8 cellular contexts compared by ENCODE assay signal in the genomic region with DNA sequence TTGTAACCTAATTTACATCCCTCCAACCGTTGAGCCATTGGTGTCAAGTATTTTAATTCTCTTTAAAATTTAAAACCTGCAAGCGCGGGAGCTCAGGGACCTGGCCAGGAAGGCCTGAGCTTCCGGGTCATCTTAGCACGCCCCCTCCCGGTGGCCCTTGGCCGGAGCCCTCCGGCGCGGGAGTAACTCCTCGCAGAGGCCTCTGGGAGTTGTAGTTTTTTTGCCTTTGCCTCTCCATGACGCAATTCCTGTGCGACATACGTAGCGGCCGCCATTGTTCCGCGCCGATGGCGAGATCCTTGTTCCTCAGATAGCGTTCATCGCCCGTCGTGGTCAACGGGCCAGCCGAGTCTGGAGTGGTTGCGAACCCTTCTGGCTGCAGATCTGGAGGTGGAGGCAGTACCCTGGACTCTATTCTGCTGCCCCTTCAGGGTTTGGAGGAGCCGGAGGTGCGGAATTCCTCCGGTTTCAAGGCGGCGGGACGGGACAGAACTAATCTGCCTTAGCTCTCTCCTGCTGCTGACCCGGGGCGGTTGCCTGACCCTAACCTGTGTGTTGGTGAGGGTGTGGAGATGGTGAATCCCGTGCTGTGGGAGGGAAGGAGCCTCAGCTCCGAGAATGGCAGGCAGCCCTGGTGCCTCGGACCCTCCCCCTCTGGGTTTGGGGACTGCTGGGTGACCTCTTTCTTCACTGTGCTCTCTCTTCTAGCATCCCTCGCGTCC. TPM values are rescaled to one million over a fixed set of nuclear protein-coding genes. Genes with fewer than 3 reads are reported as not detected.
DNase-seq lines count a peak whose midpoint lies in the region; ATAC-seq and TF ChIP-seq lines count a peak whose summit lies in the region.

A gene (plus strand): TSS at position 258 of the 722 bp plus-strand sequence. CDS start 503 bp downstream, outside the sequence.

- peak within 1 kb of the TSS; percentile 90 for H3K27ac Mint-ChIP-seq in CD4-positive, alpha-beta T cell
- peak within 1 kb of the TSS; percentile 92 for H3K27ac Mint-ChIP-seq in activated CD8-positive, alpha-beta T cell treated with anti-CD3 and anti-CD28 coated beads for 36 hours

- peaks cover 33% of the 10 kb centered on the region for H3K9me3 Mint-ChIP-seq in CD4-positive, alpha-beta T cell
- H3K9me3 Mint-ChIP-seq in activated CD8-positive, alpha-beta T cell treated with anti-CD3 and anti-CD28 coated beads for 36 hours, result peaks cover 49% of the 10 kb centered on the region

- H3K4me3 ChIP-seq in ectodermal cell (ENCODE audit: insufficient read depth, low read depth, low read length) (peak within 1 kb of the TSS; percentile 98), lower lobe of right lung (peak within 1 kb of the TSS; percentile 71)

- ATAC-seq in CD4-positive, alpha-beta T cell (ENCODE audit: poor library complexity), result peak; percentile 89
- peak; percentile 94 for ATAC-seq in GM19395 (IDR thresholded peaks at IDR 0.05; ENCODE audit: unreplicated experiment)
- peak; percentile 93 for ATAC-seq in HG03565 (IDR thresholded peaks at IDR 0.05; ENCODE audit: unreplicated experiment)
- ATAC-seq in activated CD8-positive, alpha-beta T cell treated with anti-CD3 and anti-CD28 coated beads for 36 hours, result peak; percentile 97
- peak; percentile 98 to 99 for ATAC-seq in lower lobe of right lung

- no peaks in the 10 kb centered on the region for H3K27me3 ChIP-seq in CD4-positive, alpha-beta T cell (ENCODE audit: control insufficient read depth, insufficient read depth, low read length)
- H3K27me3 ChIP-seq in ectodermal cell (ENCODE audit: control insufficient read depth, insufficient read depth, low read length, poor library complexity, severe bottlenecking) (no peaks in the 10 kb centered on the region), lower lobe of right lung (ENCODE audit: low read depth) (no peaks in the 10 kb centered on the region)

- H3K27ac ChIP-seq in CD4-positive, alpha-beta T cell (ENCODE audit: low read depth, low read length), result peak within 1 kb of the TSS; percentile 65
- peak within 1 kb of the TSS; percentile 53 for H3K27ac ChIP-seq in ectodermal cell (ENCODE audit: insufficient read depth, low read depth, low read length, poor library complexity, severe bottlenecking)
- H3K27ac ChIP-seq in lower lobe of right lung, result peak within 1 kb of the TSS; percentile 78

- peak; percentile 59 for TF ChIP-seq CTCF in CD4-positive, alpha-beta T cell (IDR thresholded peaks at IDR 0.05)
- peak; percentile 72 for TF ChIP-seq CTCF in activated CD8-positive, alpha-beta T cell treated with anti-CD3 and anti-CD28 coated beads for 36 hours (IDR thresholded peaks at IDR 0.05)
- TF ChIP-seq CTCF in lower lobe of right lung (IDR thresholded peaks at IDR 0.05), result peak; percentile 81

- peak within 1 kb of the TSS; percentile 96 for H3K4me3 Mint-ChIP-seq in CD4-positive, alpha-beta T cell
- H3K4me3 Mint-ChIP-seq in activated CD8-positive, alpha-beta T cell treated with anti-CD3 and anti-CD28 coated beads for 36 hours, result peak within 1 kb of the TSS; percentile 96

- CTCF ChIA-PET in CD4-positive, alpha-beta T cell (lab: Charles Lee), result interaction anchor here (0.9 to 1.6 kb wide), 5 partner anchors 10 to 195 kb away, joined by 3 to 9 read pairs (median 6); a partner anchor contains a TSS
- CTCF ChIA-PET in activated CD8-positive, alpha-beta T cell treated with anti-CD3 and anti-CD28 coated beads for 36 hours (lab: Charles Lee), result interaction anchor here (0.7 to 1.7 kb wide), 8 partner anchors 21 to 198 kb away, joined by 3 to 6 read pairs (median 3); no protein-coding TSS in a partner anchor

- H3K9me3 ChIP-seq in CD4-positive, alpha-beta T cell (ENCODE audit: control insufficient read depth, low read length), result peaks cover 40% of the 10 kb centered on the region
- peaks cover 5% of the 10 kb centered on the region for H3K9me3 ChIP-seq in ectodermal cell (ENCODE audit: control insufficient read depth, low read length)
- H3K9me3 ChIP-seq in lower lobe of right lung, result peaks cover 61% of the 10 kb centered on the region

- H3K4me1 Mint-ChIP-seq in CD4-positive, alpha-beta T cell (ENCODE audit: low read depth), result peaks cover 38% of the 10 kb centered on the region
- peaks cover 23% of the 10 kb centered on the region for H3K4me1 Mint-ChIP-seq in activated CD8-positive, alpha-beta T cell treated with anti-CD3 and anti-CD28 coated beads for 36 hours (ENCODE audit: low read depth)

- H3K36me3 ChIP-seq in ectodermal cell (ENCODE audit: control insufficient read depth, insufficient read depth, low read length) (peaks cover 39% of the 10 kb centered on the region), lower lobe of right lung (peaks cover 23% of the 10 kb centered on the region)

- POLR2A ChIA-PET in CD4-positive, alpha-beta T cell (lab: Charles Lee), result interaction anchor here (1.4 to 2.1 kb wide), 4 partner anchors 51 to 195 kb away, joined by 3 to 37 read pairs (median 16); a partner anchor contains a TSS
- POLR2A ChIA-PET in activated CD8-positive, alpha-beta T cell treated with anti-CD3 and anti-CD28 coated beads for 36 hours (lab: Charles Lee), result interaction anchor here (0.6 to 1.7 kb wide), 6 partner anchors 9 to 130 kb away, joined by 3 to 7 read pairs (median 4); a partner anchor contains a TSS

- DNase-seq in CD4-positive, alpha-beta T cell, result peak; percentile 77 to 86 (median 81)
- DNase-seq in NCI-H774 (lab: John Stamatoyannopoulos, UW), result peak; percentile 92
- DNase-seq in activated CD8-positive, alpha-beta T cell treated with anti-CD3 and anti-CD28 coated beads for 36 hours, result peak; percentile 95
- DNase-seq in lower lobe of right lung, result peak; percentile 94
- peak; percentile 80 to 90 (median 86) for DNase-seq in stimulated activated CD4-positive, alpha-beta T cell treated with anti-CD3 and anti-CD28 coated beads, TNF-alpha, amount 100 ng/mL, for 24 hours (ENCODE audit: low read depth in 3 of 3)

- peaks cover 85% of the 10 kb centered on the region for H3K36me3 Mint-ChIP-seq in CD4-positive, alpha-beta T cell (ENCODE audit: low read depth)
- H3K36me3 Mint-ChIP-seq in activated CD8-positive, alpha-beta T cell treated with anti-CD3 and anti-CD28 coated beads for 36 hours (ENCODE audit: low read depth), result peaks cover 61% of the 10 kb centered on the region

- no peaks in the 10 kb centered on the region for H3K4me1 ChIP-seq in ectodermal cell (ENCODE audit: control insufficient read depth, insufficient read depth, low read length)
- H3K4me1 ChIP-seq in lower lobe of right lung, result peaks cover 12% of the 10 kb centered on the region

- no peaks in the 10 kb centered on the region for H3K27me3 Mint-ChIP-seq in CD4-positive, alpha-beta T cell
- no peaks in the 10 kb centered on the region for H3K27me3 Mint-ChIP-seq in activated CD8-positive, alpha-beta T cell treated with anti-CD3 and anti-CD28 coated beads for 36 hours

- intact Hi-C loops in CD4-positive, alpha-beta T cell (cut with DNase I, micrococcal nuclease), result loop anchor here (1.0 to 2.0 kb wide), 3 partner anchors 51 to 195 kb away; a partner anchor contains a TSS
- intact Hi-C loops in activated CD8-positive, alpha-beta T cell treated with anti-CD3 and anti-CD28 coated beads for 36 hours (cut with micrococcal nuclease), result loop anchor here (1.0 kb wide), 1 partner anchor 101 kb away; a partner anchor contains a TSS
- intact Hi-C loops in lower lobe of right lung (cut with DNase I), result no loop called here

- WGBS in ectodermal cell, 2 experiments, result 1 to 2% methylated on average over 40 of the region's 40 CpGs

RNA-seq across cellular contexts. Expression of the gene that starts here (rescaled TPM):
- 10 to 100 TPM; 15.1 to 17.6 TPM for total RNA-seq in CD4-positive, alpha-beta T cell
- 10 to 100 TPM; 12.7 to 14.0 TPM for total RNA-seq in activated CD8-positive, alpha-beta T cell treated with anti-CD3 and anti-CD28 coated beads for 36 hours
- polyA plus RNA-seq in ectodermal cell (2013, experiment 1 of 4), result 23.5 TPM
- polyA plus RNA-seq in ectodermal cell (2013, experiment 2 of 4), result 31.8 TPM
- polyA plus RNA-seq in ectodermal cell (2013, experiment 3 of 4), result 25.9 TPM
- 27.2 TPM for polyA plus RNA-seq in ectodermal cell (2013, experiment 4 of 4)
- 23.3 TPM for total RNA-seq in lower lobe of right lung

Comparison
In these comparisons a context has a peak if more than half of its experiments do, and no peak if none do; other contexts are left out.
1. Peak in every context shown above with its lines: DNase-seq, ATAC-seq, H3K4me3 ChIP-seq and H3K27ac ChIP-seq.